ENCODE assay signal across 1 cellular context in genomic region chr20:45523833-45524232, GRCh38.
TF ChIP-seq lines count a peak whose summit lies in the region.

No MANE protein-coding gene starts in this region.

TF ChIP-seq in GM23338, 12 proteins besides CTCF, POLR2A, EP300 and RAD21:
- TF ChIP-seq EZH2 (IDR thresholded peaks at IDR 0.05; ENCODE audit: low read depth, unreplicated experiment): no peak
- no peak for TF ChIP-seq ETS1 (IDR thresholded peaks at IDR 0.05)
- no peak for TF ChIP-seq STAT1 (IDR thresholded peaks at IDR 0.05; ENCODE audit: unreplicated experiment)
- TF ChIP-seq ZNF331 (CRISPR knock-in tag; IDR thresholded peaks at IDR 0.05; ENCODE audit: low read depth): no peak
- TF ChIP-seq POLR2AphosphoS5 (IDR thresholded peaks at IDR 0.05; ENCODE audit: low read depth): no peak
- no peak for TF ChIP-seq REST (IDR thresholded peaks at IDR 0.05; ENCODE audit: unreplicated experiment)
- no peak for TF ChIP-seq ZNF114 (CRISPR knock-in tag; IDR thresholded peaks at IDR 0.05)
- no peak for TF ChIP-seq NANOG (IDR thresholded peaks at IDR 0.05; ENCODE audit: borderline replicate concordance)
- no peak for TF ChIP-seq EZH2phosphoT487 (IDR thresholded peaks at IDR 0.05; ENCODE audit: unreplicated experiment)
- no peak for TF ChIP-seq CREB1 (CRISPR knock-in tag; IDR thresholded peaks at IDR 0.05; ENCODE audit: low read depth)
- no peak for TF ChIP-seq ZNF462 (CRISPR knock-in tag; IDR thresholded peaks at IDR 0.05)
- no peak for TF ChIP-seq JUNB (IDR thresholded peaks at IDR 0.05; ENCODE audit: unreplicated experiment)
